In genomic region chr2:46067501-46068292, GRCh38 we compare ENCODE assay signal across 8 cellular contexts.
DNase-seq lines count a peak whose midpoint lies in the region; ATAC-seq and TF ChIP-seq lines count a peak whose summit lies in the region.

No MANE protein-coding gene starts in this region.

- no peak overlapping the region for H2AFZ ChIP-seq in trophoblast cell (ENCODE audit: insufficient read depth, low read length, poor library complexity)

- H3K36me3 ChIP-seq in trophoblast cell (ENCODE audit: control insufficient read depth in 1 of 2, insufficient read depth in 2 of 2, low read length in 2 of 2): no peaks in the 10 kb centered on the region

- peak overlapping the region; percentile 88 for H3K14ac ChIP-seq in trophoblast cell (ENCODE audit: low read length)

- peak overlapping the region; percentile 85 for H2BK120ac ChIP-seq in trophoblast cell (ENCODE audit: insufficient read depth, low read length, poor library complexity)

- H3K9me3 ChIP-seq in trophoblast cell (ENCODE audit: insufficient read depth, low read depth, low read length): no peaks in the 10 kb centered on the region

- CTCF ChIA-PET in RWPE1 (lab: Yijun Ruan, JAX): interaction anchor here (1.0 kb wide), 1 partner anchor 57 kb away, joined by 4 read pairs; no protein-coding TSS in a partner anchor

- no CpG with 5 or more reads among the region's 13 CpGs for WGBS in trophoblast cell (ENCODE audit: extremely low coverage, insufficient coverage, insufficient read length)

- no peak for ATAC-seq in GM18868 (IDR thresholded peaks at IDR 0.05; ENCODE audit: unreplicated experiment)

- peak overlapping the region; percentile 94 for H2BK5ac ChIP-seq in trophoblast cell (ENCODE audit: low read depth, low read length, poor library complexity)

- no peak overlapping the region for H3K4me3 ChIP-seq in trophoblast cell (ENCODE audit: low read depth, low read length)

- peak; percentile 93 for DNase-seq in GM04504 (ENCODE audit: low read depth)
- peak; percentile 41 for DNase-seq in RWPE1 (ENCODE audit: low spot score)
- no peak for DNase-seq in epithelial cell of prostate (ENCODE audit: low read depth, low spot score)
- DNase-seq in trophoblast cell: peak; percentile 80 to 96
- no peak for DNase-seq in stimulated activated CD8-positive, alpha-beta memory T cell treated with anti-CD3 and anti-CD28 coated beads, Interleukin-4, amount 100 ng/mL, for 48 hours
- no peak for DNase-seq in NCI-H2029 (lab: John Stamatoyannopoulos, UW)
- DNase-seq in activated naive CD4-positive, alpha-beta T cell treated with Interleukin-2 at 50 U/mL for 16 hours: no peak

- H3K27me3 ChIP-seq in trophoblast cell (ENCODE audit: insufficient read depth, low read length): no peaks in the 10 kb centered on the region

- H3K18ac ChIP-seq in trophoblast cell (ENCODE audit: low read length): peak overlapping the region; percentile 36

- peak overlapping the region; percentile 80 for H2AK5ac ChIP-seq in trophoblast cell (ENCODE audit: low read length)

- peak overlapping the region; percentile 86 for H2BK12ac ChIP-seq in trophoblast cell (ENCODE audit: low read length)

- no peak for TF ChIP-seq CTCF in RWPE1 (conservative IDR thresholded peaks at IDR 0.05; ENCODE audit: low read depth)

- no peak overlapping the region for H3K9ac ChIP-seq in trophoblast cell (ENCODE audit: low read length)

- POLR2A ChIA-PET in RWPE1 (lab: Yijun Ruan, JAX; ENCODE audit: low non-redundant PET): no interaction called here

- H3K27ac ChIP-seq in RWPE1 (no peak overlapping the region), epithelial cell of prostate (peak overlapping the region; percentile 20), trophoblast cell (ENCODE audit: low read depth, low read length) (peak overlapping the region; percentile 94)

- H4K12ac ChIP-seq in trophoblast cell (ENCODE audit: low read depth, low read length): no peak overlapping the region

- H3K79me1 ChIP-seq in trophoblast cell (ENCODE audit: low read length): peaks cover 46% of the 10 kb centered on the region

- peak overlapping the region; percentile 0 for H3K4me2 ChIP-seq in trophoblast cell (ENCODE audit: low read length)

- peaks cover 11% of the 10 kb centered on the region for H3K79me2 ChIP-seq in trophoblast cell (ENCODE audit: control insufficient read depth, insufficient read depth, low read length, poor library complexity)

- H4K91ac ChIP-seq in trophoblast cell (ENCODE audit: low read depth, low read length): peak overlapping the region; percentile 96

- H3K4me1 ChIP-seq in trophoblast cell (ENCODE audit: control insufficient read depth in 1 of 2, insufficient read depth in 2 of 2, low read length in 2 of 2): peaks cover 19 to 33% of the 10 kb centered on the region in 2 experiments

- H3K4ac ChIP-seq in trophoblast cell (ENCODE audit: low read depth, low read length): peak overlapping the region; percentile 35

- peak overlapping the region; percentile 38 for H4K8ac ChIP-seq in trophoblast cell (ENCODE audit: low read depth, low read length)

- H3K23ac ChIP-seq in trophoblast cell (ENCODE audit: low read length): no peak overlapping the region

Comparison
In these comparisons a context has a peak if more than half of its experiments do, and no peak if none do; other contexts are left out.
1. DNase-seq: peak in GM04504 (single experiment), RWPE1 (single experiment) and trophoblast cell (2 of 2); none in epithelial cell of prostate (single experiment), stimulated activated CD8-positive, alpha-beta memory T cell treated with anti-CD3 and anti-CD28 coated beads, Interleukin-4, amount 100 ng/mL, for 48 hours (single experiment), NCI-H2029 (single experiment) and activated naive CD4-positive, alpha-beta T cell treated with Interleukin-2 at 50 U/mL for 16 hours (single experiment).